8 cellular contexts compared by ENCODE assay signal in the genomic region with DNA sequence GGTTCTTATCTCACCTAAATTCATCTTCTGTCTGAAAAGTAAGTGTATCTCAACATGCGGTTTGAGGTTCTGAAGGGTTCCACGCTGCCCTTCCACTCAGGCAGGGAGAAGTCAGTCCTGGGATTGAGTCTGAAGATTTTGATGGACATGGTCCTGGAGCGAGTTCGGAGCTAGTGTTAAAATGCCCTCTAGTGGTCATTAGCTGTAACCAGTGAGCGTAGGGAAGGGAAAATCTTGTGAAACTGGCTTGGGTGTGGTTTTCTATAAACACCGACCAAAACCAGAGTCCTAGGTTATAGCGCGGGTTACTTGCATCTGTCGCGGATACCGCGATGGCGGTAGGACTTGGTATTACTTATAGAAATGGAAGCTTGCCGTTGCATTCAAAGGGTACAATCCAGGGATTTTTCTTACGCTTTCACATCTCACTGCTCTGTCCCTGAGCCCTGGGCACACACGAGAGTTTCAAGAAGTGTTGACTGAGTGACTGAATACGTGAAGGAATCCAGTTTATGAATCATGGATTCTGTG.
DNase-seq lines count a peak whose midpoint lies in the region; ATAC-seq lines count a peak whose summit lies in the region.

No MANE protein-coding gene starts in this region.

- H3K4me1 Mint-ChIP-seq in stimulated activated naive CD8-positive, alpha-beta T cell treated with anti-CD3 and anti-CD28 coated beads, Interleukin-15, amount 100 ng/mL, for 72 hours = peaks cover 8% of the 10 kb centered on the region

- ATAC-seq in GM19351 (IDR thresholded peaks at IDR 0.05; ENCODE audit: unreplicated experiment) (peak; percentile 96), HG03175 (IDR thresholded peaks at IDR 0.05; ENCODE audit: unreplicated experiment) (peak; percentile 88)
- ATAC-seq in stimulated activated naive CD8-positive, alpha-beta T cell treated with anti-CD3 and anti-CD28 coated beads, Interleukin-15, amount 100 ng/mL, for 72 hours = peak; percentile 70

- peaks cover 42% of the 10 kb centered on the region for H3K27me3 Mint-ChIP-seq in stimulated activated naive CD8-positive, alpha-beta T cell treated with anti-CD3 and anti-CD28 coated beads, Interleukin-15, amount 100 ng/mL, for 72 hours

- H3K4me3 Mint-ChIP-seq in stimulated activated naive CD8-positive, alpha-beta T cell treated with anti-CD3 and anti-CD28 coated beads, Interleukin-15, amount 100 ng/mL, for 72 hours = no peak overlapping the region

- H3K27ac Mint-ChIP-seq in stimulated activated naive CD8-positive, alpha-beta T cell treated with anti-CD3 and anti-CD28 coated beads, Interleukin-15, amount 100 ng/mL, for 72 hours = no peak overlapping the region

- peak; percentile 86 for DNase-seq in DMS 273 (lab: John Stamatoyannopoulos, UW; ENCODE audit: unreplicated experiment)
- DNase-seq in NCI-H2227 treated with DMSO at 0.1 percent for 48 hours (lab: John Stamatoyannopoulos, UW) = peak; percentile 79
- peak; percentile 75 for DNase-seq in astrocyte of the hippocampus (ENCODE audit: low read depth, low spot score)
- DNase-seq in iPS DF 19.7 (ENCODE audit: low read depth, low spot score) = peak; percentile 52
- DNase-seq in stimulated activated naive CD8-positive, alpha-beta T cell treated with anti-CD3 and anti-CD28 coated beads, Interleukin-15, amount 100 ng/mL, for 72 hours = peak; percentile 7 to 18
- no peak for DNase-seq in T-helper 9 cell

- no peaks in the 10 kb centered on the region for H3K9me3 Mint-ChIP-seq in stimulated activated naive CD8-positive, alpha-beta T cell treated with anti-CD3 and anti-CD28 coated beads, Interleukin-15, amount 100 ng/mL, for 72 hours
